Comparison of ENCODE assay signal across 27 cellular contexts in genomic region chr15:71639531-71639930, GRCh38.
"Had no signal": no experiment of that assay in that cellular context is flagged by ENCODE, and none has a peak within 500 bp of the region (broad histone marks: within the 10 kb centered on the region; RNA-seq: fewer than 3 reads in every experiment).

No MANE protein-coding gene starts in this region.

- H3K9me3 ChIP-seq: left lung, pancreas, prostate gland, suprapubic skin, thoracic aorta, tibial artery, upper lobe of right lung had no signal

- H3K27me3 ChIP-seq: left lung, pancreas, suprapubic skin, tibial artery, upper lobe of right lung had no signal

- DNase-seq: hypothalamus; immature natural killer cell; kidney; left colon; left lung; mesendoderm; naive thymus-derived CD4-positive, alpha-beta T cell; pancreas; posterior cingulate gyrus; retina; right cardiac atrium; small intestine; spleen; stimulated activated CD4-positive, alpha-beta T cell treated with anti-CD3 and anti-CD28 coated beads, Interleukin-4, amount 100 ng/mL, for 24 hours; stimulated activated naive CD4-positive, alpha-beta T cell; tibial artery; trophoblast cell; upper lobe of right lung had no signal

- H3K4me3 ChIP-seq: left lung, lung, pancreas, prostate gland, spleen, suprapubic skin, thoracic aorta, tibial artery, upper lobe of right lung had no signal

- H3K27ac ChIP-seq: left lung, pancreas, prostate gland, spleen, suprapubic skin, thoracic aorta, tibial artery, upper lobe of right lung had no signal

- ATAC-seq: left colon; left lung; naive thymus-derived CD4-positive, alpha-beta T cell; natural killer cell treated with Interleukin-12 subunit alpha and Interleukin-12 subunit beta and Interleukin-15 and Interleukin-18, amount 100 ng/mL, for 72 hours; pancreas; right cardiac atrium; sciatic nerve; stimulated activated effector memory CD8-positive, alpha-beta T cell treated with anti-CD3 and anti-CD28 coated beads, Interleukin-12 subunit alpha, Interleukin-12 subunit beta, amount 100 ng/mL, for 72 hours; upper lobe of right lung had no signal

- H3K36me3 ChIP-seq: left lung, pancreas, prostate gland, spleen, suprapubic skin, thoracic aorta, tibial artery, upper lobe of right lung had no signal

- H3K4me1 ChIP-seq: left lung, pancreas, prostate gland, spleen, tibial artery, upper lobe of right lung had no signal

- FAIRE-seq: islet of Langerhans, kidney, pancreas, small intestine, urothelium cell line had no signal
